Comparison of ENCODE assay signal across 19 cellular contexts in the genomic region with DNA sequence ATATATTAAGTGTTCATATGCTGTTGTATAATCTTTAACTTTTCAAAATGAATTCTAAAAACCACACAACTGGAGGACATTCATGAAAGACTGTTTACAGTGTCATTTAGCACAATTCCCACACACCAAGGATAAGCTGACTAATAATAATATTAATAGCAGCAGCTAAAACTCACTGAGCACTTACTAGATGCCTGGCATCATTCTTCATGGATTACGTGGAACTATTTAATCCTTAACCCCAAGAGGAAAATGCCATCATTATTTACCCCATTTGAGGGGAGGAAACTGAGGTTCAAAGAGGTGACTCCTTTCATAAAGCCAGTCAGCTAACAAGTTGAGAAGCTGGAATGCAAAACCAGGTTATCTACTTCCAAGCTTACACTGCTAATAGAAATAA.
A peak's percentile ranks its signal among the peaks of the same experiment; 100 is the strongest.
DNase-seq lines count a peak whose midpoint lies in the region; ATAC-seq, FAIRE-seq and TF ChIP-seq lines count a peak whose summit lies in the region.
"Had no signal": no experiment of that assay in that cellular context is flagged by ENCODE, and none has a peak within 500 bp of the region (broad histone marks: within the 10 kb centered on the region; RNA-seq: fewer than 3 reads in every experiment).

No MANE protein-coding gene starts in this region.

- no peak overlapping the region for H3K9ac ChIP-seq in smooth muscle cell (ENCODE audit: low read depth)

- no peaks in the 10 kb centered on the region for H3K79me2 ChIP-seq in smooth muscle cell (ENCODE audit: low read depth)

- DNase-seq in brain microvascular endothelial cell, result peak; percentile 11
- DNase-seq in left lung, result no peak
- DNase-seq in psoas muscle, result no peak
- no peak for DNase-seq in smooth muscle cell (lab: John Stamatoyannopoulos, UW; ENCODE audit: unreplicated experiment)
- DNase-seq in CD4-positive, alpha-beta T cell, result no peak
- no peak for DNase-seq in frontal cortex (ENCODE audit: low spot score in 2 of 2)
- DNase-seq in activated CD4-positive, alpha-beta T cell treated with anti-CD3 and anti-CD28 coated beads, Interleukin-2, amount 10 ng/mL, durations not matched to agents 24 days and 14 days, result no peak
- DNase-seq: C1 segment of cervical spinal cord; Caco-2; CD8-positive, alpha-beta T cell; DMS153; DND-41; EL; GDM1; GOT3 had no signal

- ATAC-seq in left lung (peak; percentile 44), psoas muscle (peak in 3 of 4 donors; percentile 40 to 58 (median 49)), GM21528 (IDR thresholded peaks at IDR 0.05; ENCODE audit: low FRiP score, unreplicated experiment) (no peak)
- ATAC-seq in CD4-positive, alpha-beta T cell (ENCODE audit: poor library complexity), result no peak
- ATAC-seq: CD8-positive, alpha-beta T cell; GM12878 had no signal

- WGBS in psoas muscle, 3 donors, result 26 to 31% (median 29%) methylated on average over 1 of the region's 1 CpG
- 45% methylated on average over 1 of the region's 1 CpG for WGBS in smooth muscle cell (ENCODE audit: low lambda C conversion rate)

- POLR2A ChIA-PET in CD4-positive, alpha-beta T cell (lab: Charles Lee), result no interaction called here

- H3K27me3 ChIP-seq in brain microvascular endothelial cell (replicated peaks) (no peaks in the 10 kb centered on the region), left lung (no peaks in the 10 kb centered on the region), psoas muscle (ENCODE audit: insufficient read depth in 3 of 3, low read length in 2 of 3) (no peaks in the 10 kb centered on the region), smooth muscle cell (ENCODE audit: low read depth) (no peaks in the 10 kb centered on the region)
- no peaks in the 10 kb centered on the region for H3K27me3 ChIP-seq in CD4-positive, alpha-beta T cell (ENCODE audit: control insufficient read depth, insufficient read depth, low read length)

- H3K4me1 ChIP-seq in left lung (no peaks in the 10 kb centered on the region), psoas muscle (peaks cover 7% of the 10 kb centered on the region), smooth muscle cell (ENCODE audit: low read depth) (no peaks in the 10 kb centered on the region)
- H3K4me1 ChIP-seq: Caco-2, HAP-1 had no signal

- no peaks in the 10 kb centered on the region for H3K9me3 ChIP-seq in left lung
- H3K9me3 ChIP-seq in psoas muscle, result no peaks in the 10 kb centered on the region
- H3K9me3 ChIP-seq in smooth muscle cell (replicated peaks; ENCODE audit: low read depth), result no peaks in the 10 kb centered on the region
- no peaks in the 10 kb centered on the region for H3K9me3 ChIP-seq in CD4-positive, alpha-beta T cell (ENCODE audit: control insufficient read depth, low read length)
- H3K9me3 ChIP-seq: Caco-2, HAP-1 had no signal

- H3K9me3 Mint-ChIP-seq in CD4-positive, alpha-beta T cell, result no peaks in the 10 kb centered on the region
- H3K9me3 Mint-ChIP-seq in activated CD4-positive, alpha-beta T cell treated with anti-CD3 and anti-CD28 coated beads, Interleukin-2, amount 10 ng/mL, durations not matched to agents 24 days and 14 days, result no peaks in the 10 kb centered on the region
- H3K9me3 Mint-ChIP-seq: CD8-positive, alpha-beta T cell had no signal

- H3K4me2 ChIP-seq in smooth muscle cell, result peak overlapping the region; percentile 48

- no peaks in the 10 kb centered on the region for H3K36me3 Mint-ChIP-seq in CD4-positive, alpha-beta T cell (ENCODE audit: low read depth)
- H3K36me3 Mint-ChIP-seq in activated CD4-positive, alpha-beta T cell treated with anti-CD3 and anti-CD28 coated beads, Interleukin-2, amount 10 ng/mL, durations not matched to agents 24 days and 14 days (ENCODE audit: low read depth), result no peaks in the 10 kb centered on the region
- H3K36me3 Mint-ChIP-seq: CD8-positive, alpha-beta T cell had no signal

- in situ Hi-C loops in brain microvascular endothelial cell (cut with HindIII; ENCODE audit: low pct_ligation_motif_present, low sequenced_read_pairs), result no loop called here

- no peak for FAIRE-seq in frontal cortex (lab: Jason Lieb, UNC)
- FAIRE-seq: GM12878, H54 had no signal

- intact Hi-C loops in left lung (cut with DNase I) (no loop called here), psoas muscle (cut with DNase I) (no loop called here)
- intact Hi-C loops in CD4-positive, alpha-beta T cell (cut with DNase I, micrococcal nuclease), result no loop called here
- intact Hi-C loops in activated CD4-positive, alpha-beta T cell treated with anti-CD3 and anti-CD28 coated beads, Interleukin-2, amount 10 ng/mL, durations not matched to agents 24 days and 14 days (cut with micrococcal nuclease), result no loop called here

- H3K4me3 Mint-ChIP-seq in CD4-positive, alpha-beta T cell, result no peak overlapping the region
- H3K4me3 Mint-ChIP-seq in activated CD4-positive, alpha-beta T cell treated with anti-CD3 and anti-CD28 coated beads, Interleukin-2, amount 10 ng/mL, durations not matched to agents 24 days and 14 days, result no peak overlapping the region
- H3K4me3 Mint-ChIP-seq: CD8-positive, alpha-beta T cell had no signal

- H2AFZ ChIP-seq in smooth muscle cell (ENCODE audit: low read depth), result no peak overlapping the region

- H3K36me3 ChIP-seq in brain microvascular endothelial cell (replicated peaks), result no peaks in the 10 kb centered on the region
- no peaks in the 10 kb centered on the region for H3K36me3 ChIP-seq in left lung
- no peaks in the 10 kb centered on the region for H3K36me3 ChIP-seq in psoas muscle (ENCODE audit: insufficient read depth in 1 of 2, low read depth in 1 of 2)
- no peaks in the 10 kb centered on the region for H3K36me3 ChIP-seq in smooth muscle cell (ENCODE audit: low read depth)
- H3K36me3 ChIP-seq: HAP-1 had no signal

- H3F3A ChIP-seq in smooth muscle cell (ENCODE audit: low read depth), result no peaks in the 10 kb centered on the region

- H3K4me1 Mint-ChIP-seq in CD4-positive, alpha-beta T cell (ENCODE audit: low read depth), result no peaks in the 10 kb centered on the region
- H3K4me1 Mint-ChIP-seq in activated CD4-positive, alpha-beta T cell treated with anti-CD3 and anti-CD28 coated beads, Interleukin-2, amount 10 ng/mL, durations not matched to agents 24 days and 14 days, result no peaks in the 10 kb centered on the region

- no peak overlapping the region for H3K27ac Mint-ChIP-seq in CD4-positive, alpha-beta T cell
- no peak overlapping the region for H3K27ac Mint-ChIP-seq in activated CD4-positive, alpha-beta T cell treated with anti-CD3 and anti-CD28 coated beads, Interleukin-2, amount 10 ng/mL, durations not matched to agents 24 days and 14 days
- H3K27ac Mint-ChIP-seq: CD8-positive, alpha-beta T cell had no signal

- H3K4me3 ChIP-seq in brain microvascular endothelial cell (ENCODE audit: low read depth, low read length) (no peak overlapping the region), left lung (no peak overlapping the region), psoas muscle (no peak overlapping the region), smooth muscle cell (no peak overlapping the region)
- H3K4me3 ChIP-seq: GM12878, HAP-1 had no signal

- no peaks in the 10 kb centered on the region for H4K20me1 ChIP-seq in smooth muscle cell (ENCODE audit: low read depth)

- H3K27ac ChIP-seq in brain microvascular endothelial cell (no peak overlapping the region), left lung (no peak overlapping the region), psoas muscle (no peak overlapping the region), smooth muscle cell (ENCODE audit: low read depth) (peak overlapping the region; percentile 6)
- H3K27ac ChIP-seq in CD4-positive, alpha-beta T cell (ENCODE audit: low read depth, low read length), result no peak overlapping the region

- CTCF ChIA-PET in CD4-positive, alpha-beta T cell (lab: Charles Lee), result no interaction called here

- peaks cover 4% of the 10 kb centered on the region for H3K27me3 Mint-ChIP-seq in CD4-positive, alpha-beta T cell
- H3K27me3 Mint-ChIP-seq in activated CD4-positive, alpha-beta T cell treated with anti-CD3 and anti-CD28 coated beads, Interleukin-2, amount 10 ng/mL, durations not matched to agents 24 days and 14 days, result peaks cover 1% of the 10 kb centered on the region

- no peak for TF ChIP-seq CTCF in brain microvascular endothelial cell (IDR thresholded peaks at IDR 0.05; ENCODE audit: low read depth, low read length, missing control alignments)
- TF ChIP-seq CTCF in left lung (IDR thresholded peaks at IDR 0.05), result no peak
- no peak for TF ChIP-seq CTCF in psoas muscle (IDR thresholded peaks at IDR 0.05)
- TF ChIP-seq CTCF in smooth muscle cell (IDR thresholded peaks at IDR 0.05; ENCODE audit: borderline replicate concordance, insufficient read depth, poor library complexity, severe bottlenecking), result no peak
- no peak for TF ChIP-seq CTCF in CD4-positive, alpha-beta T cell (IDR thresholded peaks at IDR 0.05)

Comparison
In these comparisons a context has a peak if more than half of its experiments do, and no peak if none do; other contexts are left out.
1. ATAC-seq: peak in left lung (single experiment) and psoas muscle (3 of 4); none in CD4-positive, alpha-beta T cell (single experiment) and GM21528 (single experiment).